ENCODE assay signal across 12 cellular contexts in genomic region chr1:205258313-205259176, GRCh38. TPM values are rescaled to one million over a fixed set of nuclear protein-coding genes. Genes with fewer than 3 reads are reported as not detected.
DNase-seq lines count a peak whose midpoint lies in the region; ATAC-seq, FAIRE-seq and TF ChIP-seq lines count a peak whose summit lies in the region.
"Had no signal": no experiment of that assay in that cellular context is flagged by ENCODE, and none has a peak within 500 bp of the region (broad histone marks: within the 10 kb centered on the region; RNA-seq: fewer than 3 reads in every experiment).

No MANE protein-coding gene starts in this region.

- H3K27me3 ChIP-seq in H1 (replicated peaks in 1 of 4; ENCODE audit: control insufficient read depth in 3 of 4, extremely low read depth in 1 of 4, insufficient read depth in 3 of 4, low read length in 3 of 4) = no peaks in the 10 kb centered on the region
- H3K27me3 ChIP-seq: heart right ventricle had no signal

- ATAC-seq in GM18858 (IDR thresholded peaks at IDR 0.05; ENCODE audit: unreplicated experiment) = no peak

- H3K4me3 ChIP-seq in H1 (ENCODE audit: extremely low read depth in 1 of 4, insufficient read depth in 2 of 4, low read depth in 3 of 4, low read length in 4 of 4) = no peak overlapping the region

- FAIRE-seq in D721Med (lab: Jason Lieb, UNC) (peak; percentile 82), H1 (lab: Jason Lieb, UNC) (no peak)

- H4K91ac ChIP-seq in H1 (replicated peaks; ENCODE audit: insufficient read length, low read length) = no peak overlapping the region

- H2BK120ac ChIP-seq in H1 (replicated peaks; ENCODE audit: low read depth, low read length) = no peak overlapping the region

- 0 out of 2 replicates have a peak overlapping the region, but pooled peaks have one; percentile 3 for H3K18ac ChIP-seq in H1 (ENCODE audit: extremely low read depth, low read length)

- no peak overlapping the region for H3K14ac ChIP-seq in H1 (ENCODE audit: insufficient read length)

- H2BK5ac ChIP-seq in H1 (ENCODE audit: low read depth, low read length) = peak overlapping the region; percentile 68; the same call in 1 of the 2 replicates

- TF ChIP-seq CTCF in D721Med (IDR thresholded peaks at IDR 0.05; ENCODE audit: insufficient read depth, missing control alignments) (peak; percentile 18), H1 (IDR thresholded peaks at IDR 0.05; ENCODE audit: control extremely low read depth in 1 of 3, insufficient read depth in 1 of 3, low read depth in 1 of 3, low read length in 3 of 3) (peak in 1 of 3 experiments; percentile 19; a peak in 1 of 4 replicates)

- H4K5ac ChIP-seq in H1 (ENCODE audit: insufficient read length, low read depth, low read length) = no peak overlapping the region

- H3K56ac ChIP-seq in H1 (replicated peaks; ENCODE audit: insufficient read length, low read depth, low read length) = no peak overlapping the region

- CTCF ChIA-PET in H1 (lab: Charles Lee; ENCODE audit: partially characterized antibody) = interaction anchor here (0.9 to 42.6 kb wide), 13 partner anchors 1 to 285 kb away, joined by 3 to 2424 read pairs (median 23); partner anchors contain the start of genes KLHDC8A, NUAK2 and TMCC2

- no peaks in the 10 kb centered on the region for H3K9me3 ChIP-seq in H1 (ENCODE audit: insufficient read depth in 2 of 2, low read depth in 1 of 2, low read length in 1 of 2)
- H3K9me3 ChIP-seq: heart right ventricle had no signal

- no peak for TF ChIP-seq EP300 in H1 (IDR thresholded peaks at IDR 0.05; ENCODE audit: borderline replicate concordance in 1 of 2, low read depth in 2 of 2, low read length in 2 of 2)

- POLR2A ChIA-PET in H1 (lab: Charles Lee; ENCODE audit: partially characterized antibody) = interaction anchor here (1.0 to 2.1 kb wide), 5 partner anchors 8 to 206 kb away, joined by 3 to 6 read pairs (median 4); partner anchors contain the start of gene TMCC2

- H2BK15ac ChIP-seq in H1 (ENCODE audit: low read length) = 0 out of 2 replicates have a peak overlapping the region, but pooled peaks have one; percentile 48

- no peak overlapping the region for H3K4ac ChIP-seq in H1 (replicated peaks; ENCODE audit: insufficient read length, low read depth, low read length)

- H3K4me2 ChIP-seq in H1 (ENCODE audit: insufficient read depth in 1 of 2, low read depth in 2 of 2, low read length in 2 of 2) = no peak overlapping the region

- no peaks in the 10 kb centered on the region; the same call in 1 of the 2 replicates for H3K79me1 ChIP-seq in H1 (ENCODE audit: low read depth, low read length)

- no peak overlapping the region for H2AFZ ChIP-seq in H1 (ENCODE audit: low read length)

- TF ChIP-seq POLR2A in H1 (IDR thresholded peaks at IDR 0.05; ENCODE audit: control extremely low read depth in 1 of 2, low read depth in 2 of 2, low read length in 2 of 2) = no peak

- H3K4me1 ChIP-seq in H1 (replicated peaks in 1 of 4; ENCODE audit: control insufficient read depth in 3 of 4, insufficient read depth in 4 of 4, low read length in 3 of 4) = peaks cover 4 to 13% (median 6%) of the 10 kb centered on the region in 4 experiments; a peak in 5 of 7 replicates

- peak; percentile 87 for DNase-seq in D721Med (ENCODE audit: insufficient read length, low spot score)
- DNase-seq in NCI-H69 (lab: John Stamatoyannopoulos, UW) = peak; percentile 81
- no peak for DNase-seq in H1 (ENCODE audit: low read depth in 1 of 2, low spot score in 2 of 2)
- DNase-seq in occipital lobe (lab: John Stamatoyannopoulos, UW) = peak; percentile 66
- DNase-seq in NCI-H2107 (lab: John Stamatoyannopoulos, UW) = no peak
- DNase-seq in NCI-H526 (lab: John Stamatoyannopoulos, UW) = no peak
- no peak for DNase-seq in KG1 (lab: John Stamatoyannopoulos, UW)
- DNase-seq: activated naive CD4-positive, alpha-beta T cell; NCI-H1048; T-helper 1 cell had no signal

- no peaks in the 10 kb centered on the region for H3K23me2 ChIP-seq in H1 (ENCODE audit: low read depth, low read length)

- H3K9ac ChIP-seq in H1 (replicated peaks in 1 of 4; ENCODE audit: extremely low read depth in 1 of 4, low read depth in 3 of 4, low read length in 3 of 4) = no peak overlapping the region; a peak in 1 of 7 replicates

- H3K27ac ChIP-seq in H1 (ENCODE audit: low read depth, low read length) = no peak overlapping the region

- H3K79me2 ChIP-seq in H1 (ENCODE audit: control insufficient read depth in 1 of 2, insufficient read depth in 2 of 2, low read length in 2 of 2) = no peaks in the 10 kb centered on the region

- H4K8ac ChIP-seq in H1 (ENCODE audit: extremely low read depth, insufficient read depth, low read length) = peak overlapping the region; percentile 37; the same call in 1 of the 2 replicates

- no peaks in the 10 kb centered on the region for H4K20me1 ChIP-seq in H1 (replicated peaks in 1 of 2; ENCODE audit: control insufficient read depth in 1 of 2, insufficient read depth in 2 of 2, low read length in 2 of 2)

- H3K36me3 ChIP-seq in H1 (ENCODE audit: control insufficient read depth in 2 of 4, insufficient read depth in 4 of 4, low read length in 3 of 4) = no peaks in the 10 kb centered on the region
- H3K36me3 ChIP-seq: heart right ventricle had no signal

- no peak overlapping the region for H3K23ac ChIP-seq in H1 (ENCODE audit: insufficient read length)

- 80% methylated on average over 12 of the region's 13 CpGs; no CpG with 5 or more reads in 1 of the 2 experiments for WGBS in H1 (ENCODE audit: extremely low coverage in 1 of 2, insufficient coverage in 1 of 2, insufficient read length in 1 of 2, insufficient replicate concordance in 2 of 2, low coverage in 1 of 2, low lambda C conversion rate in 2 of 2, missing lambda C conversion rate in 1 of 2), 2 experiments

- H2BK20ac ChIP-seq in H1 (ENCODE audit: low read length) = no peak overlapping the region

- no peak overlapping the region for H2BK12ac ChIP-seq in H1 (ENCODE audit: low read depth, low read length)

- TF ChIP-seq RAD21 in H1 (IDR thresholded peaks at IDR 0.05 in 1 of 2, conservative IDR thresholded peaks at IDR 0.05 in 1 of 2; ENCODE audit: low read depth in 2 of 2, low read length in 2 of 2) = no peak; a peak in 1 of 4 replicates

- H2AK5ac ChIP-seq in H1 (ENCODE audit: low read depth, low read length) = no peak overlapping the region

TF ChIP-seq in H1, 55 proteins besides CTCF, POLR2A, EP300 and RAD21:
- TF ChIP-seq KDM1A (IDR thresholded peaks at IDR 0.05; ENCODE audit: borderline replicate concordance, low read length) = no peak
- peak; percentile 23; the same call in 1 of the 2 replicates for TF ChIP-seq E2F6 (IDR thresholded peaks at IDR 0.05)
- TF ChIP-seq MAX (IDR thresholded peaks at IDR 0.05) = peak; percentile 67
- no peak for TF ChIP-seq RFX5 (IDR thresholded peaks at IDR 0.05; ENCODE audit: borderline replicate concordance, low read depth, low read length)
- no peak for TF ChIP-seq KDM5A (IDR thresholded peaks at IDR 0.05; ENCODE audit: low read length)
- no peak for TF ChIP-seq SAP30 (IDR thresholded peaks at IDR 0.05; ENCODE audit: insufficient read depth, insufficient replicate concordance, low read length)
- peak; percentile 76 for TF ChIP-seq BACH1 (IDR thresholded peaks at IDR 0.05; ENCODE audit: low read length)

RNA-seq across cellular contexts. Expression of gene TMCC2, which starts 30.8 kb away (rescaled TPM):
- total RNA-seq in H1 (2021; fragmentation: NEBNext Ultra II Directional; extraction: Animal tissue kit (Norgen Biotek cat#: 25700)) = 6.7 and 7.2 TPM in 2 replicates
- polyA plus RNA-seq in H1 (2011; rRNA removed) = 6.8 and 9.7 TPM in 2 replicates
- polyA plus RNA-seq in H1 (2011; cell fraction: cytosol; rRNA removed) = 6.6 TPM
- polyA plus RNA-seq in H1 (2011; cell fraction: nucleus; rRNA removed) = 9.2 TPM
- 5.5 to 7.3 TPM (median 6.5 TPM) in 4 replicates for polyA plus RNA-seq in H1 (2012, experiment 1 of 2)
- polyA plus RNA-seq in H1 (2012, experiment 2 of 2) = 5.1 TPM
- 4.1 TPM for polyA plus RNA-seq in H1 (2013, experiment 1 of 2)
- polyA plus RNA-seq in H1 (2013, experiment 2 of 2) = 3.9 TPM
- polyA minus RNA-seq in H1 (2011; rRNA and poly(A)+ RNA removed) = 7.0 and 7.5 TPM in 2 replicates
- polyA minus RNA-seq in H1 (2011; cell fraction: cytosol; rRNA and poly(A)+ RNA removed) = 8.9 TPM
- 6.3 TPM for polyA minus RNA-seq in H1 (2011; cell fraction: nucleus; rRNA and poly(A)+ RNA removed)
- total RNA-seq in occipital lobe = 45.9 TPM

RNA-seq across cellular contexts. Expression of gene DSTYK, which starts 47.0 kb away (rescaled TPM):
- 7.9 and 8.5 TPM in 2 replicates for total RNA-seq in H1 (2021; fragmentation: NEBNext Ultra II Directional; extraction: Animal tissue kit (Norgen Biotek cat#: 25700))
- 2.4 and 2.7 TPM in 2 replicates for polyA plus RNA-seq in H1 (2011; rRNA removed)
- 4.0 TPM for polyA plus RNA-seq in H1 (2011; cell fraction: cytosol; rRNA removed)
- polyA plus RNA-seq in H1 (2011; cell fraction: nucleus; rRNA removed) = 2.9 TPM
- polyA plus RNA-seq in H1 (2012, experiment 1 of 2) = 4.9 to 6.2 TPM (median 6.1 TPM) in 4 replicates
- polyA plus RNA-seq in H1 (2012, experiment 2 of 2) = 0.60 TPM
- 3.9 TPM for polyA plus RNA-seq in H1 (2013, experiment 1 of 2)
- polyA plus RNA-seq in H1 (2013, experiment 2 of 2) = 3.8 TPM
- polyA minus RNA-seq in H1 (2011; rRNA and poly(A)+ RNA removed) = 11.9 and 16.2 TPM in 2 replicates
- 5.3 TPM for polyA minus RNA-seq in H1 (2011; cell fraction: cytosol; rRNA and poly(A)+ RNA removed)
- polyA minus RNA-seq in H1 (2011; cell fraction: nucleus; rRNA and poly(A)+ RNA removed) = 8.0 TPM
- total RNA-seq in occipital lobe = 28.1 TPM

Comparison
In these comparisons a context has a peak if more than half of its experiments do, and no peak if none do; other contexts are left out.
1. DNase-seq: peak in D721Med (single experiment), NCI-H69 (single experiment) and occipital lobe (single experiment); none in H1 (0 of 2), NCI-H2107 (single experiment), NCI-H526 (0 of 2) and KG1 (single experiment).